In genomic region chr1:195594322-195594721, GRCh38 we compare ENCODE assay signal across 2 cellular contexts.
TF ChIP-seq lines count a peak whose summit lies in the region.

No MANE protein-coding gene starts in this region.

TF ChIP-seq in GM23338, 12 proteins besides CTCF, POLR2A, EP300 and RAD21 (continued from another document):
- TF ChIP-seq, protein P1, sequence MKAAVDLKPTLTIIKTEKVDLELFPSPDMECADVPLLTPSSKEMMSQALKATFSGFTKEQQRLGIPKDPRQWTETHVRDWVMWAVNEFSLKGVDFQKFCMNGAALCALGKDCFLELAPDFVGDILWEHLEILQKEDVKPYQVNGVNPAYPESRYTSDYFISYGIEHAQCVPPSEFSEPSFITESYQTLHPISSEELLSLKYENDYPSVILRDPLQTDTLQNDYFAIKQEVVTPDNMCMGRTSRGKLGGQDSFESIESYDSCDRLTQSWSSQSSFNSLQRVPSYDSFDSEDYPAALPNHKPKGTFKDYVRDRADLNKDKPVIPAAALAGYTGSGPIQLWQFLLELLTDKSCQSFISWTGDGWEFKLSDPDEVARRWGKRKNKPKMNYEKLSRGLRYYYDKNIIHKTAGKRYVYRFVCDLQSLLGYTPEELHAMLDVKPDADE (IDR thresholded peaks at IDR 0.05) = no peak
- TF ChIP-seq NANOG (IDR thresholded peaks at IDR 0.05; ENCODE audit: borderline replicate concordance) = no peak
- no peak for TF ChIP-seq EZH2phosphoT487 (IDR thresholded peaks at IDR 0.05; ENCODE audit: unreplicated experiment)
- no peak for TF ChIP-seq REST (IDR thresholded peaks at IDR 0.05; ENCODE audit: unreplicated experiment)
- no peak for TF ChIP-seq JUNB (IDR thresholded peaks at IDR 0.05; ENCODE audit: unreplicated experiment)
- no peak for TF ChIP-seq EZH2 (IDR thresholded peaks at IDR 0.05; ENCODE audit: low read depth, unreplicated experiment)
- no peak for TF ChIP-seq CREB1 (CRISPR knock-in tag; IDR thresholded peaks at IDR 0.05; ENCODE audit: low read depth)

TF ChIP-seq in GM12878, 131 proteins besides CTCF, POLR2A, EP300 and RAD21 (continued from another document):
- TF ChIP-seq SP1 (IDR thresholded peaks at IDR 0.05; ENCODE audit: low read depth, low read length) (no peak), USF2 (IDR thresholded peaks at IDR 0.05; ENCODE audit: borderline replicate concordance, low read depth, low read length) (no peak), TCF7 (IDR thresholded peaks at IDR 0.05; ENCODE audit: borderline replicate concordance) (no peak), REST (IDR thresholded peaks at IDR 0.05; ENCODE audit: low read depth, low read length) (no peak)
